Comparison of ENCODE assay signal across 22 cellular contexts in the genomic region with DNA sequence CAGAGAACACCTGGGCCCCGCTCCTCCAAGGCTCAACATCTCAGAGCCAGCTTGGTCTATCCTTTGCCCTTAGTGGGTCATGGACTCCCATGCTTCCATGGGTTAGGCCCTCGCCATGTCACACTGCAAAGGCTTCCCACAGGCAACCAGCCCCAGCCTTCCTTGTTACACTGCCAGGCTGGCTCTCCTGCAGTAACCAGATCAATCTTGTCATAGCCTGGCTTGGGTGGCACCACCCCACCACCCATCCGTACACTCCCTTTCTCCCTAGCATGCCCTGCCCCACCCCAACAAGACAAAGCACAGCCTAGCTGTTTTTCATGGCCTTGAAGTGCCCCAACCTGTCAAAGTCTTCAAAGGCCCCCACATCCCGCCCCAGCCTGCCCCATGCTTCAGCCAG. TPM values are rescaled to one million over a fixed set of nuclear protein-coding genes. Genes with fewer than 3 reads are reported as not detected.
DNase-seq lines count a peak whose midpoint lies in the region; ATAC-seq, FAIRE-seq and TF ChIP-seq lines count a peak whose summit lies in the region.
"Had no signal": no experiment of that assay in that cellular context is flagged by ENCODE, and none has a peak within 500 bp of the region (broad histone marks: within the 10 kb centered on the region; RNA-seq: fewer than 3 reads in every experiment).

No MANE protein-coding gene starts in this region.

- DNase-seq in colonic mucosa (peak; percentile 87), mesenchymal stem cell (no peak), small intestine (peak; percentile 14), LoVo (ENCODE audit: low spot score) (no peak), left cardiac atrium (no peak)
- DNase-seq in stimulated activated CD4-positive, alpha-beta T cell treated with anti-CD3 and anti-CD28 coated beads, Interleukin-15, amount 100 ng/mL, for 24 hours, result no peak
- DNase-seq: CD4-positive, CD25-positive, alpha-beta regulatory T cell; EL; GF-D8; H7; HFFc6; NCI-H1092; NCI-H1436; NCI-H1930; NCI-H2171; NCI-H345; NCI-H524 treated with DMSO at 0.1 percent for 48 hours; NCI-H82 had no signal

- H3K4ac ChIP-seq in mesenchymal stem cell (ENCODE audit: low read depth in 1 of 2, low read length in 2 of 2), result no peak overlapping the region

- peak overlapping the region in 1 of 2 experiments; percentile 6 for H3K18ac ChIP-seq in mesenchymal stem cell (ENCODE audit: low read depth in 1 of 2, low read length in 2 of 2)

- ATAC-seq in HG02588 (IDR thresholded peaks at IDR 0.05; ENCODE audit: unreplicated experiment), result no peak
- ATAC-seq in left cardiac atrium, result no peak
- ATAC-seq: K562, Panc1 had no signal

- no peak overlapping the region for H2AK5ac ChIP-seq in mesenchymal stem cell (ENCODE audit: low read length, severe bottlenecking)

- H3K4me3 ChIP-seq in colonic mucosa, result no peak overlapping the region
- no peak overlapping the region for H3K4me3 ChIP-seq in mesenchymal stem cell (ENCODE audit: insufficient read depth in 1 of 2, low read depth in 1 of 2, low read length in 2 of 2)
- H3K4me3 ChIP-seq in small intestine (ENCODE audit: low read depth in 1 of 2, low read length in 2 of 2), result no peak overlapping the region
- H3K4me3 ChIP-seq: K562, SJSA1 had no signal

- H3K27ac ChIP-seq in colonic mucosa (peak overlapping the region; percentile 91), mesenchymal stem cell (ENCODE audit: low read length, poor library complexity, severe bottlenecking) (no peak overlapping the region), small intestine (ENCODE audit: low read depth in 1 of 2, low read length in 1 of 2) (no peak overlapping the region)
- H3K27ac ChIP-seq: SJSA1 had no signal

- no peak overlapping the region for H2BK15ac ChIP-seq in mesenchymal stem cell (ENCODE audit: low read depth, poor library complexity, severe bottlenecking)

- no peak overlapping the region for H2BK5ac ChIP-seq in mesenchymal stem cell (ENCODE audit: low read depth, low read length, poor library complexity, severe bottlenecking)

- H3K9ac ChIP-seq in colonic mucosa (ENCODE audit: low read depth in 2 of 2, low read length in 2 of 2) (peak overlapping the region in 1 of 2 donors; percentile 67), mesenchymal stem cell (ENCODE audit: low read length) (no peak overlapping the region)

- H3K23ac ChIP-seq in mesenchymal stem cell (ENCODE audit: low read length in 2 of 2), result no peak overlapping the region

- intact Hi-C loops in colonic mucosa (cut with DNase I), result no loop called here
- intact Hi-C loops in left cardiac atrium (cut with DNase I), result no loop called here

- H2BK120ac ChIP-seq in mesenchymal stem cell (ENCODE audit: low read depth, low read length), result no peak overlapping the region

- no peak for TF ChIP-seq CTCF in colonic mucosa (IDR thresholded peaks at IDR 0.05)

- no peak overlapping the region for H2BK12ac ChIP-seq in mesenchymal stem cell (ENCODE audit: low read length in 2 of 2)

- no peak overlapping the region for H4K8ac ChIP-seq in mesenchymal stem cell (ENCODE audit: low read length)

- no peak overlapping the region for H3K4me2 ChIP-seq in mesenchymal stem cell (ENCODE audit: low read length, poor library complexity, severe bottlenecking)

- H3K27me3 ChIP-seq in colonic mucosa (no peaks in the 10 kb centered on the region), mesenchymal stem cell (ENCODE audit: control insufficient read depth in 1 of 2, insufficient read depth in 1 of 2, low read length in 2 of 2) (no peaks in the 10 kb centered on the region), small intestine (ENCODE audit: control insufficient read depth in 2 of 2, insufficient read depth in 2 of 2, low read length in 2 of 2) (no peaks in the 10 kb centered on the region)
- H3K27me3 ChIP-seq: SJSA1 had no signal

- H3K14ac ChIP-seq in mesenchymal stem cell (ENCODE audit: low read length in 2 of 2), result no peak overlapping the region

- peak overlapping the region; percentile 6 for H4K91ac ChIP-seq in mesenchymal stem cell (ENCODE audit: low read length)

- H2AFZ ChIP-seq in mesenchymal stem cell (ENCODE audit: low read depth, low read length), result no peak overlapping the region

- H3K4me1 ChIP-seq in colonic mucosa, result peaks cover 3% of the 10 kb centered on the region
- peaks cover 21% of the 10 kb centered on the region for H3K4me1 ChIP-seq in mesenchymal stem cell (ENCODE audit: control insufficient read depth, insufficient read depth, low read depth, low read length)
- H3K4me1 ChIP-seq in small intestine (ENCODE audit: control insufficient read depth in 2 of 2, insufficient read depth in 1 of 2, low read depth in 1 of 2, low read length in 1 of 2), result peaks cover 0 to 6% of the 10 kb centered on the region in 2 donors

- FAIRE-seq in small intestine (lab: Jason Lieb, UNC), result no peak
- FAIRE-seq: K562 had no signal

- no peaks in the 10 kb centered on the region for H3K79me1 ChIP-seq in mesenchymal stem cell (replicated peaks; ENCODE audit: low read length, poor library complexity, severe bottlenecking)

- no peaks in the 10 kb centered on the region for H3K36me3 ChIP-seq in colonic mucosa
- peaks cover 0 to 26% of the 10 kb centered on the region in 2 experiments for H3K36me3 ChIP-seq in mesenchymal stem cell (ENCODE audit: control insufficient read depth in 1 of 2, insufficient read depth in 2 of 2, low read depth in 1 of 2, low read length in 2 of 2)
- H3K36me3 ChIP-seq in small intestine (ENCODE audit: control insufficient read depth in 2 of 2, insufficient read depth in 2 of 2, low read length in 2 of 2), result no peaks in the 10 kb centered on the region
- H3K36me3 ChIP-seq: SJSA1 had no signal

- H3K9me3 ChIP-seq in colonic mucosa (no peaks in the 10 kb centered on the region), mesenchymal stem cell (ENCODE audit: control insufficient read depth, low read length) (no peaks in the 10 kb centered on the region), small intestine (ENCODE audit: control insufficient read depth, low read depth) (no peaks in the 10 kb centered on the region)
- H3K9me3 ChIP-seq: SJSA1 had no signal

- WGBS in mesenchymal stem cell, result 87% methylated on average over 4 of the region's 4 CpGs
- WGBS in small intestine, 3 donors, result 72 to 81% (median 78%) methylated on average over 4 of the region's 4 CpGs

RNA-seq across cellular contexts. Expression of a gene that starts 30.5 kb away (rescaled TPM):
- total RNA-seq in colonic mucosa, result 100 to 1,000 TPM; 290 to 339 TPM
- polyA plus RNA-seq in mesenchymal stem cell (2013, experiment 1 of 2), result 4.9 TPM
- polyA plus RNA-seq in mesenchymal stem cell (2013, experiment 2 of 2), result 4.9 TPM
- polyA plus RNA-seq in small intestine, result 1 to 10 TPM in 1 of 3 donors, under 1 TPM in 1, not detected in 1; 0.27 to 1.8 TPM
- 1 to 10 TPM; 2.3 to 5.4 TPM for total RNA-seq in left cardiac atrium
- total RNA-seq: CD4-positive, CD25-positive, alpha-beta regulatory T cell had no signal
- polyA plus RNA-seq: CD4-positive, CD25-positive, alpha-beta regulatory T cell had no signal

Comparison
In these comparisons a context has a peak if more than half of its experiments do, and no peak if none do; other contexts are left out.
1. DNase-seq: peak in colonic mucosa (single experiment) and small intestine (single experiment); none in mesenchymal stem cell (single experiment), stimulated activated CD4-positive, alpha-beta T cell treated with anti-CD3 and anti-CD28 coated beads, Interleukin-15, amount 100 ng/mL, for 24 hours (single experiment), LoVo (single experiment) and left cardiac atrium (single experiment).
2. RNA of a gene that starts 30.5 kb away (total RNA-seq): 290 to 339 TPM in colonic mucosa; 2.3 to 5.4 TPM in left cardiac atrium; every median in the first group is over 10 times any median in the second.